In genomic region chr13:98280176-98280510, GRCh38 we compare ENCODE assay signal across 11 cellular contexts.
DNase-seq lines count a peak whose midpoint lies in the region; ATAC-seq and TF ChIP-seq lines count a peak whose summit lies in the region.
"Had no signal": no experiment of that assay in that cellular context is flagged by ENCODE, and none has a peak within 500 bp of the region (broad histone marks: within the 10 kb centered on the region; RNA-seq: fewer than 3 reads in every experiment).

No MANE protein-coding gene starts in this region.

- H3K36me3 Mint-ChIP-seq in T-helper 1 cell treated with Interleukin-12 subunit alpha and Interleukin-12 subunit beta and Interleukin-4 antibody, amounts not matched to agents 30 μg/mL and 1 μg/mL, for 36 hours (ENCODE audit: low read depth) = no peaks in the 10 kb centered on the region
- H3K36me3 Mint-ChIP-seq in glutamatergic neuron (ENCODE audit: unreplicated experiment) = no peaks in the 10 kb centered on the region
- no peaks in the 10 kb centered on the region for H3K36me3 Mint-ChIP-seq in stimulated activated effector memory CD8-positive, alpha-beta T cell treated with anti-CD3 and anti-CD28 coated beads, Interleukin-12 subunit alpha, Interleukin-12 subunit beta, amount 100 ng/mL, for 72 hours

- H3K4me3 Mint-ChIP-seq in T-helper 1 cell treated with Interleukin-12 subunit alpha and Interleukin-12 subunit beta and Interleukin-4 antibody, amounts not matched to agents 30 μg/mL and 1 μg/mL, for 36 hours = peak overlapping the region; percentile 75
- H3K4me3 Mint-ChIP-seq in glutamatergic neuron (ENCODE audit: unreplicated experiment) = peak overlapping the region; percentile 76
- peak overlapping the region; percentile 61 for H3K4me3 Mint-ChIP-seq in stimulated activated effector memory CD8-positive, alpha-beta T cell treated with anti-CD3 and anti-CD28 coated beads, Interleukin-12 subunit alpha, Interleukin-12 subunit beta, amount 100 ng/mL, for 72 hours

- H3K27ac Mint-ChIP-seq in T-helper 1 cell treated with Interleukin-12 subunit alpha and Interleukin-12 subunit beta and Interleukin-4 antibody, amounts not matched to agents 30 μg/mL and 1 μg/mL, for 36 hours = no peak overlapping the region
- peak overlapping the region; percentile 83 for H3K27ac Mint-ChIP-seq in glutamatergic neuron (ENCODE audit: unreplicated experiment)
- H3K27ac Mint-ChIP-seq in stimulated activated effector memory CD8-positive, alpha-beta T cell treated with anti-CD3 and anti-CD28 coated beads, Interleukin-12 subunit alpha, Interleukin-12 subunit beta, amount 100 ng/mL, for 72 hours = peak overlapping the region; percentile 55

- DNase-seq in T-helper 1 cell = no peak
- DNase-seq in glutamatergic neuron = peak; percentile 89
- DNase-seq in stimulated activated effector memory CD8-positive, alpha-beta T cell treated with anti-CD3 and anti-CD28 coated beads, Interleukin-12 subunit alpha, Interleukin-12 subunit beta, amount 100 ng/mL, for 72 hours (ENCODE audit: low spot score in 2 of 2) = no peak
- no peak for DNase-seq in islet precursor cell
- DNase-seq in iPS-NIHi7 (ENCODE audit: extremely low spot score) = no peak
- DNase-seq: activated CD4-positive, alpha-beta T cell treated with anti-CD3 and anti-CD28 coated beads for 48 hours; activated effector memory CD4-positive, alpha-beta T cell treated with Interleukin-2 at 50 U/mL for 16 hours; NCI-H226 had no signal

- H3K9me3 Mint-ChIP-seq in T-helper 1 cell treated with Interleukin-12 subunit alpha and Interleukin-12 subunit beta and Interleukin-4 antibody, amounts not matched to agents 30 μg/mL and 1 μg/mL, for 36 hours = no peaks in the 10 kb centered on the region
- peaks cover 11% of the 10 kb centered on the region for H3K9me3 Mint-ChIP-seq in glutamatergic neuron (ENCODE audit: unreplicated experiment)
- H3K9me3 Mint-ChIP-seq in stimulated activated effector memory CD8-positive, alpha-beta T cell treated with anti-CD3 and anti-CD28 coated beads, Interleukin-12 subunit alpha, Interleukin-12 subunit beta, amount 100 ng/mL, for 72 hours = no peaks in the 10 kb centered on the region

- H3K4me1 Mint-ChIP-seq in T-helper 1 cell treated with Interleukin-12 subunit alpha and Interleukin-12 subunit beta and Interleukin-4 antibody, amounts not matched to agents 30 μg/mL and 1 μg/mL, for 36 hours (ENCODE audit: low read depth) = peaks cover 3% of the 10 kb centered on the region
- peaks cover 41% of the 10 kb centered on the region for H3K4me1 Mint-ChIP-seq in glutamatergic neuron (ENCODE audit: low read depth, unreplicated experiment)
- H3K4me1 Mint-ChIP-seq in stimulated activated effector memory CD8-positive, alpha-beta T cell treated with anti-CD3 and anti-CD28 coated beads, Interleukin-12 subunit alpha, Interleukin-12 subunit beta, amount 100 ng/mL, for 72 hours = peaks cover 15% of the 10 kb centered on the region

- TF ChIP-seq CTCF in glutamatergic neuron (IDR thresholded peaks at IDR 0.05; ENCODE audit: partially characterized antibody, unreplicated experiment) = no peak

- ATAC-seq in HG03460 (IDR thresholded peaks at IDR 0.05; ENCODE audit: unreplicated experiment) (peak; percentile 32), GM21717 (IDR thresholded peaks at IDR 0.05; ENCODE audit: unreplicated experiment) (no peak)
- ATAC-seq in stimulated activated effector memory CD8-positive, alpha-beta T cell treated with anti-CD3 and anti-CD28 coated beads, Interleukin-12 subunit alpha, Interleukin-12 subunit beta, amount 100 ng/mL, for 72 hours = peak; percentile 11

- peaks cover 9% of the 10 kb centered on the region for H3K27me3 Mint-ChIP-seq in T-helper 1 cell treated with Interleukin-12 subunit alpha and Interleukin-12 subunit beta and Interleukin-4 antibody, amounts not matched to agents 30 μg/mL and 1 μg/mL, for 36 hours (ENCODE audit: low read depth)
- peaks cover 11% of the 10 kb centered on the region for H3K27me3 Mint-ChIP-seq in glutamatergic neuron (ENCODE audit: unreplicated experiment)
